In the genomic region with DNA sequence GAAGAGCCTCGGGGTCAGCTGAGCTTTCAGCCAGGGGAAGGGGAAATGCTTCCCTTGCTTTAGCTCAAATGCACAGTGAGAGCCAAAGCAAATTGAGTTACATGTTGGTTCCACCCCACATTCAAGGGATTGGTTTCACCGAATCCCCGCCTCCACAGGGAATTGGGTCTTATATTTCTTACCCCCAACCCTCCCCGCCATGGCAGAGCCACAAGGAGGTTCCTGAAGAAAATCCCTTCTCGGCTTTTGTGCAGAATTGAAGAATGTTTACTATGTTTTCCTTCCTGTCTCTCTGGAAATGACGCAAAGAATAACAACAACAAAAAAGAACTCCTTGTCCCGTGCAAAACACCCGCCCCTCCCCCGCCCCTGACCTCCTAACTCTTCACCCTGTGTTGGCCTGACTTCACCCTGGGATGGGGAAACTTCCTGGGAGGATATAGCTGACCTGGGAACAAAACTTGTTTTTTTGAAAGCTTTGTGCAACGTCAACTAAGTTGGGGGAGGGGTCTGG, we compare ENCODE assay signal across 9 cellular contexts. TPM values are rescaled to one million over a fixed set of nuclear protein-coding genes. Genes with fewer than 3 reads are reported as not detected.
DNase-seq lines count a peak whose midpoint lies in the region; ATAC-seq and TF ChIP-seq lines count a peak whose summit lies in the region.
"Had no signal": no experiment of that assay in that cellular context is flagged by ENCODE, and none has a peak within 500 bp of the region (broad histone marks: within the 10 kb centered on the region; RNA-seq: fewer than 3 reads in every experiment).

No MANE protein-coding gene starts in this region.

- H3K27me3 Mint-ChIP-seq in nephron progenitor cell (ENCODE audit: low read depth, poor library complexity) = peaks cover 3% of the 10 kb centered on the region

- peaks cover 20% of the 10 kb centered on the region for H3K4me1 ChIP-seq in upper lobe of right lung
- H3K4me1 ChIP-seq in colonic mucosa = no peaks in the 10 kb centered on the region

- peak; percentile 88 for DNase-seq in foreskin melanocyte
- peak; percentile 51 for DNase-seq in nephron progenitor cell
- DNase-seq in upper lobe of right lung = peak; percentile 79
- no peak for DNase-seq in Ammon's horn (ENCODE audit: low spot score)
- no peak for DNase-seq in colonic mucosa
- DNase-seq in GM10248 (ENCODE audit: extremely low spot score) = no peak
- DNase-seq: effector CD4-positive, alpha-beta T cell; NCI-H446 treated with DMSO at 0.1 percent for 48 hours had no signal

- intact Hi-C loops in upper lobe of right lung (cut with DNase I) (no loop called here), colonic mucosa (cut with DNase I) (no loop called here)

- H3K4me3 Mint-ChIP-seq in nephron progenitor cell = peak overlapping the region; percentile 76

- H3K36me3 Mint-ChIP-seq in nephron progenitor cell (ENCODE audit: low read depth) = peaks cover 16% of the 10 kb centered on the region

- H3K9me3 Mint-ChIP-seq in nephron progenitor cell = peaks cover 20% of the 10 kb centered on the region

- TF ChIP-seq CTCF in WI38 (IDR thresholded peaks at IDR 0.05; ENCODE audit: low read depth, low read length) = no peak
- no peak for TF ChIP-seq CTCF in nephron progenitor cell (IDR thresholded peaks at IDR 0.05)
- no peak for TF ChIP-seq CTCF in upper lobe of right lung (IDR thresholded peaks at IDR 0.05)
- no peak for TF ChIP-seq CTCF in colonic mucosa (IDR thresholded peaks at IDR 0.05)
- no peak for TF ChIP-seq CTCF in GM10248 (IDR thresholded peaks at IDR 0.05; ENCODE audit: control extremely low read depth, extremely low read depth, low read depth, missing control alignments)

- H3K27ac Mint-ChIP-seq in nephron progenitor cell = peak overlapping the region; percentile 99

- H3K9ac ChIP-seq in colonic mucosa (ENCODE audit: low read depth in 2 of 2, low read length in 2 of 2) = no peak overlapping the region

- POLR2A ChIA-PET in GM10248 (lab: Yijun Ruan, JAX) = no interaction called here

- peaks cover 71% of the 10 kb centered on the region for H3K4me1 Mint-ChIP-seq in nephron progenitor cell

- no peaks in the 10 kb centered on the region for H3K9me3 ChIP-seq in upper lobe of right lung
- no peaks in the 10 kb centered on the region for H3K9me3 ChIP-seq in colonic mucosa

- peak overlapping the region; percentile 95 for H3K27ac ChIP-seq in upper lobe of right lung
- no peak overlapping the region for H3K27ac ChIP-seq in colonic mucosa

- no peaks in the 10 kb centered on the region for H3K27me3 ChIP-seq in upper lobe of right lung
- no peaks in the 10 kb centered on the region for H3K27me3 ChIP-seq in colonic mucosa

- ATAC-seq in upper lobe of right lung = peak; percentile 86

- CTCF ChIA-PET in GM10248 (lab: Yijun Ruan, JAX) = interaction anchor here (0.7 to 22.5 kb wide), 14 partner anchors 8 to 215 kb away, joined by 3 to 586 read pairs (median 4); no protein-coding TSS in a partner anchor

- H3K4me3 ChIP-seq in WI38 (ENCODE audit: low read depth, low read length) (0 out of 2 replicates have a peak overlapping the region, but pooled peaks have one; percentile 2), upper lobe of right lung (peak overlapping the region; percentile 42), colonic mucosa (no peak overlapping the region)

- H3K36me3 ChIP-seq in upper lobe of right lung (no peaks in the 10 kb centered on the region), colonic mucosa (no peaks in the 10 kb centered on the region)

RNA-seq across cellular contexts. Expression of a gene that starts 21.9 kb away (rescaled TPM):
- total RNA-seq in upper lobe of right lung = 24.9 TPM
- 10 to 100 TPM; 18.2 to 38.4 TPM for total RNA-seq in colonic mucosa

RNA-seq across cellular contexts. Expression of a gene that starts 47.7 kb away (rescaled TPM):
- total RNA-seq in upper lobe of right lung (50.6 TPM), colonic mucosa (10 to 100 TPM; 18.3 to 27.1 TPM)

Comparison
In these comparisons a context has a peak if more than half of its experiments do, and no peak if none do; other contexts are left out.
1. DNase-seq: peak in foreskin melanocyte (single experiment), nephron progenitor cell (single experiment) and upper lobe of right lung (single experiment); none in Ammon's horn (single experiment), colonic mucosa (single experiment) and GM10248 (single experiment).